ENCODE assay signal across 8 cellular contexts in genomic region chr2:57703407-57703806, GRCh38.
"Had no signal": no experiment of that assay in that cellular context is flagged by ENCODE, and none has a peak within 500 bp of the region (broad histone marks: within the 10 kb centered on the region; RNA-seq: fewer than 3 reads in every experiment).

No MANE protein-coding gene starts in this region.

- H3K4me3 Mint-ChIP-seq: GM23338, HFFc6, IgD-negative memory B cell had no signal

- H3K9me3 ChIP-seq: HAP-1 had no signal

- FAIRE-seq: HepG2 had no signal

- H3K27ac ChIP-seq: HL-60 had no signal

- DNase-seq: H7, HFFc6 had no signal

- H3K27me3 Mint-ChIP-seq: IgD-negative memory B cell had no signal

- ATAC-seq: GM23338, HCT116, HepG2 had no signal

- H3K9me3 Mint-ChIP-seq: GM23338, HFFc6, IgD-negative memory B cell had no signal

- H3K4me3 ChIP-seq: GM23338, HAP-1 had no signal

- H3K27ac Mint-ChIP-seq: GM23338, HFFc6, IgD-negative memory B cell had no signal

- H3K36me3 ChIP-seq: HAP-1 had no signal

- H3K4me2 ChIP-seq: GM23338 had no signal

- H2AFZ ChIP-seq: GM23338 had no signal
